ENCODE assay signal across 15 cellular contexts in genomic region chr2:55025627-55026026, GRCh38. TPM values are rescaled to one million over a fixed set of nuclear protein-coding genes. Genes with fewer than 3 reads are reported as not detected.
DNase-seq lines count a peak whose midpoint lies in the region; ATAC-seq and TF ChIP-seq lines count a peak whose summit lies in the region.
"Had no signal": no experiment of that assay in that cellular context is flagged by ENCODE, and none has a peak within 500 bp of the region (broad histone marks: within the 10 kb centered on the region; RNA-seq: fewer than 3 reads in every experiment).

No MANE protein-coding gene starts in this region.

- peak overlapping the region; percentile 48 for H3K27ac ChIP-seq in foreskin keratinocyte

- intact Hi-C loops in left colon (cut with DNase I, micrococcal nuclease) = no loop called here

- DNase-seq in foreskin keratinocyte (peak in 1 of 2 donors; percentile 33), NCI-H748 (lab: John Stamatoyannopoulos, UW; ENCODE audit: unreplicated experiment) (no peak), putamen (ENCODE audit: low spot score) (no peak), left colon (no peak)
- no peak for DNase-seq in stimulated activated CD4-positive, alpha-beta T cell treated with anti-CD3 and anti-CD28 coated beads, Interleukin-4, amount 100 ng/mL, for 1 hour
- DNase-seq: activated CD8-positive, alpha-beta memory T cell treated with anti-CD3 and anti-CD28 coated beads for 24 hours; KG1; NCI-H2081; OCI-M1; posterior cingulate gyrus; stimulated activated CD4-positive, alpha-beta T cell treated with anti-CD3 and anti-CD28 coated beads, Interleukin-2, amount 100 ng/mL, for 24 hours; stimulated activated naive CD8-positive, alpha-beta T cell treated with anti-CD3 and anti-CD28 coated beads, Interleukin-15, amount 100 ng/mL, for 72 hours had no signal

- ATAC-seq in GM18511 (IDR thresholded peaks at IDR 0.05; ENCODE audit: unreplicated experiment) (peak; percentile 48), GM21529 (IDR thresholded peaks at IDR 0.05; ENCODE audit: unreplicated experiment) (peak; percentile 40), HG03196 (IDR thresholded peaks at IDR 0.05; ENCODE audit: unreplicated experiment) (peak; percentile 33), foreskin keratinocyte (peak; percentile 65), left colon (no peak)
- ATAC-seq: stimulated activated naive CD8-positive, alpha-beta T cell treated with anti-CD3 and anti-CD28 coated beads, Interleukin-15, amount 100 ng/mL, for 72 hours had no signal

- no peaks in the 10 kb centered on the region for H3K27me3 ChIP-seq in foreskin keratinocyte

- H3K4me1 ChIP-seq in foreskin keratinocyte = peaks cover 22% of the 10 kb centered on the region

- no peak for TF ChIP-seq CTCF in foreskin keratinocyte (conservative IDR thresholded peaks at IDR 0.05)

RNA-seq across cellular contexts. Expression of gene RTN4, which starts 24.6 kb away (rescaled TPM):
- 271 and 333 TPM in 2 replicates for total RNA-seq in foreskin keratinocyte
- polyA plus RNA-seq in foreskin keratinocyte = 226 and 280 TPM in 2 replicates
- total RNA-seq in left colon = 100 to 1,000 TPM; 237 to 280 TPM
